Comparison of ENCODE assay signal across 8 cellular contexts in the genomic region with DNA sequence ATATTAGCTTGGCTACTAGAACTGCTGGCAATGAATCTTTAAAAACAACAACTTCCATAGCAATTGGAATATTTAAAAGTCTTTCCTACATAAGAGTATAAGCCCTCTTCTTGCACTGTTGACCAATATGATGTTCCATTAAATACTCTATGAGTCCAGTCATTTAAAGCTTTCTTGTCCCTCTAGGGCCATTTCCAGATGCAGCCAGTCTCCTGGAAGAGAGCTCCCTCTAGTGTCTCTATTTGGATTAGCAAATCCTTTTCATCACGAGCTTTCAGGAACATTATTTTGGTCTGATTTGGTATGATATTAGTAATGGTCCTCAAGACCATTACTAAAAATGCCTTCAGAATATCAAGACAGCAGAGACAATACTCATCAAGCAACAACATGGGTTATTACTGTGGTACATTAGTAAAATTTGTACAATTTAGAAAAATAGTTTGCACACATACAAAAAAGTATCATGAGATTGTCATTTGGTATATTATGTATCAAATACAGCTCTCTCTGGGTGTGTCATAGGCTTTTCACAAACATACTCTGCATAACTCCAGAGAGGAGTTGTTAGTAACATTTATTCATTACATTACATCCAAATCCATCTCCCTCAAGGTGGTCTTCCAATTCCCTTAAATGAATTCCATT.
DNase-seq lines count a peak whose midpoint lies in the region; ATAC-seq and TF ChIP-seq lines count a peak whose summit lies in the region.

No MANE protein-coding gene starts in this region.

- DNase-seq in CD14-positive monocyte (ENCODE audit: low spot score) = no peak
- DNase-seq in NCI-H774 (lab: John Stamatoyannopoulos, UW) = peak; percentile 27
- DNase-seq in dermis microvascular lymphatic vessel endothelial cell (ENCODE audit: low read depth in 2 of 2) = peak; percentile 29 to 68
- no peak for DNase-seq in MG63

- ATAC-seq in GM18909 (IDR thresholded peaks at IDR 0.05; ENCODE audit: poor library complexity, unreplicated experiment) (peak; percentile 52), HG03196 (IDR thresholded peaks at IDR 0.05; ENCODE audit: unreplicated experiment) (no peak), HG03469 (IDR thresholded peaks at IDR 0.05; ENCODE audit: unreplicated experiment) (no peak)

- H3K27me3 Mint-ChIP-seq in CD14-positive monocyte (ENCODE audit: low read depth in 3 of 3) (no peaks in the 10 kb centered on the region), nephron (ENCODE audit: low read depth) (no peaks in the 10 kb centered on the region)

- H3K4me1 Mint-ChIP-seq in CD14-positive monocyte = peaks cover 1% of the 10 kb centered on the region
- H3K4me1 Mint-ChIP-seq in nephron = no peaks in the 10 kb centered on the region

- H3K27ac Mint-ChIP-seq in CD14-positive monocyte (no peak overlapping the region), nephron (peak overlapping the region in 1 of 3 experiments; percentile 34)

- peaks cover 2% of the 10 kb centered on the region; the same call in 1 of the 2 replicates for H3K36me3 ChIP-seq in MG63

- H3K9me3 Mint-ChIP-seq in CD14-positive monocyte (peaks cover 0 to 2% (median 0%) of the 10 kb centered on the region in 7 donors), nephron (peaks cover 5% of the 10 kb centered on the region)

- no peak overlapping the region for H3K4me3 Mint-ChIP-seq in CD14-positive monocyte
- H3K4me3 Mint-ChIP-seq in nephron = no peak overlapping the region

- H3K9me3 ChIP-seq in MG63 = peaks cover 2% of the 10 kb centered on the region; the same call in 1 of the 2 replicates

- intact Hi-C loops in CD14-positive monocyte (cut with micrococcal nuclease) = loop anchor here in 1 of 2 donors (10.0 kb wide), 1 partner anchor 370 kb away; no protein-coding TSS in a partner anchor

- H3K36me3 Mint-ChIP-seq in CD14-positive monocyte (peaks cover 0 to 3% of the 10 kb centered on the region in 2 donors), nephron (ENCODE audit: low read depth) (peaks cover 11% of the 10 kb centered on the region)

- H3K27me3 ChIP-seq in MG63 = no peaks in the 10 kb centered on the region

- H3K4me3 ChIP-seq in MG63 = no peak overlapping the region

- TF ChIP-seq CTCF in CD14-positive monocyte (IDR thresholded peaks at IDR 0.05) (peak; percentile 91), nephron (IDR thresholded peaks at IDR 0.05; ENCODE audit: unreplicated experiment in 3 of 3) (peak; percentile 58 to 71 (median 69))

Comparison
In these comparisons a context has a peak if more than half of its experiments do, and no peak if none do; other contexts are left out.
1. DNase-seq: peak in NCI-H774 (single experiment) and dermis microvascular lymphatic vessel endothelial cell (2 of 2); none in CD14-positive monocyte (single experiment) and MG63 (single experiment).